In genomic region chr4:41957634-41958033, GRCh38 we compare ENCODE assay signal across 8 cellular contexts. TPM values are rescaled to one million over a fixed set of nuclear protein-coding genes. Genes with fewer than 3 reads are reported as not detected.
DNase-seq lines count a peak whose midpoint lies in the region; ATAC-seq, FAIRE-seq and TF ChIP-seq lines count a peak whose summit lies in the region.

No MANE protein-coding gene starts in this region.

- H3K4me3 ChIP-seq in Panc1 (ENCODE audit: low read depth in 2 of 2, low read length in 2 of 2), result no peak overlapping the region
- no peak overlapping the region for H3K4me3 ChIP-seq in kidney (ENCODE audit: low read length in 2 of 2)
- no peak overlapping the region for H3K4me3 ChIP-seq in esophagus squamous epithelium

- DNase-seq in DMS53 (lab: John Stamatoyannopoulos, UW), result peak; percentile 68
- peak; percentile 51 for DNase-seq in H4 (ENCODE audit: low spot score)
- DNase-seq in Panc1 (ENCODE audit: low read depth, low spot score), result no peak
- no peak for DNase-seq in kidney
- no peak for DNase-seq in esophagus squamous epithelium (lab: John Stamatoyannopoulos, UW)
- no peak for DNase-seq in stimulated activated CD4-positive, alpha-beta T cell treated with anti-CD3 and anti-CD28 coated beads, Interleukin-1b, Interleukin-23, amount 100 ng/mL, for 48 hours

- peak; percentile 59; the same call in 1 of the 2 replicates for TF ChIP-seq CTCF in Panc1 (IDR thresholded peaks at IDR 0.05)
- TF ChIP-seq CTCF in kidney (IDR thresholded peaks at IDR 0.05; ENCODE audit: borderline replicate concordance, extremely low read depth, insufficient read depth), result peak; percentile 48
- TF ChIP-seq CTCF in esophagus squamous epithelium (IDR thresholded peaks at IDR 0.05), result peak in 1 of 6 experiments; percentile 34

- no peak for TF ChIP-seq POLR2A in esophagus squamous epithelium (IDR thresholded peaks at IDR 0.05)

- H3K27ac ChIP-seq in Panc1 (ENCODE audit: low read length) (no peak overlapping the region), kidney (ENCODE audit: low read depth in 2 of 2, low read length in 2 of 2) (no peak overlapping the region), esophagus squamous epithelium (no peak overlapping the region)

- 31 to 40% methylated on average over 1 of the region's 1 CpG for WGBS in esophagus squamous epithelium, 2 donors

- H3K36me3 ChIP-seq in Panc1 (ENCODE audit: control insufficient read depth, insufficient read depth, low read length) (peaks cover 2% of the 10 kb centered on the region; the same call in 1 of the 2 replicates), kidney (ENCODE audit: control insufficient read depth in 1 of 2, insufficient read depth in 2 of 2, low read length in 2 of 2) (peaks cover 0 to 7% of the 10 kb centered on the region in 2 donors), esophagus squamous epithelium (peaks cover 0 to 37% (median 0%) of the 10 kb centered on the region in 3 donors)

- H3K27me3 ChIP-seq in Panc1 (ENCODE audit: control insufficient read depth, insufficient read depth, low read length) (no peaks in the 10 kb centered on the region), esophagus squamous epithelium (no peaks in the 10 kb centered on the region)

- FAIRE-seq in kidney (lab: Jason Lieb, UNC), result peak; percentile 91

- CTCF ChIA-PET in Panc1 (lab: Charles Lee), result no interaction called here

- POLR2A ChIA-PET in Panc1 (lab: Charles Lee), result no interaction called here

- H3K4me1 ChIP-seq in Panc1 (ENCODE audit: control insufficient read depth, insufficient read depth, low read length) (no peaks in the 10 kb centered on the region), kidney (ENCODE audit: control insufficient read depth in 1 of 2, insufficient read depth in 1 of 2, low read depth in 1 of 2, low read length in 2 of 2) (no peaks in the 10 kb centered on the region), esophagus squamous epithelium (no peaks in the 10 kb centered on the region)

- intact Hi-C loops in Panc1 (cut with micrococcal nuclease; ENCODE audit: unreplicated experiment), result loop anchor here (2.0 kb wide), 1 partner anchor 561 kb away; no protein-coding TSS in a partner anchor
- intact Hi-C loops in kidney (cut with DNase I), result no loop called here
- intact Hi-C loops in esophagus squamous epithelium (cut with DNase I), result no loop called here

- no peak overlapping the region for H3K9ac ChIP-seq in kidney (ENCODE audit: low read length in 2 of 2)

- no peak for ATAC-seq in Panc1
- ATAC-seq in HG03280 (IDR thresholded peaks at IDR 0.05; ENCODE audit: unreplicated experiment), result no peak
- no peak for ATAC-seq in GM21825 (IDR thresholded peaks at IDR 0.05; ENCODE audit: unreplicated experiment)

- TSS peak; percentile 47 for BruUV-seq in Panc1 (replicated peaks; lab: Mats Ljungman, UMichigan)

- H3K9me3 ChIP-seq in Panc1 (ENCODE audit: control insufficient read depth, insufficient read depth, low read depth, low read length) (no peaks in the 10 kb centered on the region), kidney (ENCODE audit: control insufficient read depth in 1 of 2, low read length in 2 of 2) (no peaks in the 10 kb centered on the region), esophagus squamous epithelium (no peaks in the 10 kb centered on the region)

- in situ Hi-C loops in Panc1 (cut with HindIII; ENCODE audit: low pct_unique_long_range_greater_than_20kb, low sequenced_read_pairs), result no loop called here

RNA-seq across cellular contexts. Expression of gene TMEM33, which starts 22.4 kb away (rescaled TPM):
- total RNA-seq in H4 (2014; rRNA removed; shearing (Covaris generic)), result 101 and 105 TPM in 2 replicates
- 48.1 TPM for total RNA-seq in Panc1 (2021; ENCODE audit: unreplicated experiment)
- polyA plus RNA-seq in Panc1 (2012; ENCODE audit: insufficient read length), result 17.9 TPM
- total RNA-seq in kidney, result 63.8 TPM
- polyA plus RNA-seq in kidney (ENCODE audit: insufficient read depth, low read depth, low replicate concordance), result 20.3 TPM
- 10 to 100 TPM; 37.6 to 69.0 (median 65.6) TPM for total RNA-seq in esophagus squamous epithelium

RNA-seq across cellular contexts. Expression of gene DCAF4L1, which starts 23.9 kb away (rescaled TPM):
- total RNA-seq in H4 (2014; rRNA removed; shearing (Covaris generic)), result 0.14 TPM in 1 of 2 replicates, not detected in the other
- total RNA-seq in Panc1 (2021; ENCODE audit: unreplicated experiment), result 0.13 TPM
- not detected for polyA plus RNA-seq in Panc1 (2012; ENCODE audit: insufficient read length)
- 0.16 TPM for total RNA-seq in kidney
- polyA plus RNA-seq in kidney (ENCODE audit: insufficient read depth, low read depth, low replicate concordance), result 0.28 TPM
- under 1 TPM; under 0.01 to 0.38 (median 0.15) TPM for total RNA-seq in esophagus squamous epithelium

RNA-seq across cellular contexts. Expression of gene SLC30A9, which starts 32.7 kb away (rescaled TPM):
- total RNA-seq in H4 (2014; rRNA removed; shearing (Covaris generic)), result 75.6 and 75.9 TPM in 2 replicates
- total RNA-seq in Panc1 (2021; ENCODE audit: unreplicated experiment) (32.4 TPM), kidney (70.8 TPM), esophagus squamous epithelium (10 to 100 TPM; 37.1 to 52.7 (median 46.4) TPM)
- polyA plus RNA-seq in Panc1 (2012; ENCODE audit: insufficient read length), result 15.6 TPM
- polyA plus RNA-seq in kidney (ENCODE audit: insufficient read depth, low read depth, low replicate concordance), result 52.3 TPM

Comparison
In these comparisons a context has a peak if more than half of its experiments do, and no peak if none do; other contexts are left out.
1. DNase-seq: peak in DMS53 (single experiment) and H4 (single experiment); none in Panc1 (single experiment), kidney (single experiment), esophagus squamous epithelium (single experiment) and stimulated activated CD4-positive, alpha-beta T cell treated with anti-CD3 and anti-CD28 coated beads, Interleukin-1b, Interleukin-23, amount 100 ng/mL, for 48 hours (single experiment).